8 cellular contexts compared by ENCODE assay signal in the genomic region with DNA sequence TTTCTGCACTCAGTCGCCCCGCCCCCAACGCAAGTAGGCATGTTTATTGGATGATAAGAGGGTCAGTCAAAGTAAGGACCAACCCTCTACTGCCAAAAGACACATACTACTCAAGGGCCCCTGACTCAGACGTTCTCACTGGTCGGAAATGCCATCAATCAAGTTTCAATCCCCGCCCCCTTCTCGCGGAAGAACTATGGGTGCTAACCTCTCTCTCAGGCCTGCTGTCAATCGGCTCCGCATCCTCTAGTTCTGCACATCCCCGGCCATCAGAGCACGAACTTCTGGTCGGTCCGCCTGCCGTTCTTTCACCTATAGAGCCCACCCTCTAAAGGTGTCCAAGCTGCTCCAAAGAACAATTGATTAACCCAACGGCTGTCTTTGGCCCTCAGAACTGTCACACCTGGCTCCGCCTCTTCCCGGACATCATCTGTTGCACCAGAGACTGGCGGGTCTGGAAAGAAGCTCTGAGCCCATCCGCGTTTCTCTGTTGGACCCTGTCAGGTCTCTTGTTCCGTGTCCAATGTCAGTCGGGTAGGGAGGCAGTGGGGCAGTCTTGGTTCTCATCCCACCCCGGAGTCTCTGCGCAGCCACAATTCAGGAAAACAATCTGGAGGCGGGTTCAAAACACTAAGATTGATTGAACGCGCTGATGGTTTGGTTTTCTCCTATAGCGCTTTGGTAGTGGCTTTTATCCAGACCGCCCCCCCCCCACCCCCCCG. TPM values are rescaled to one million over a fixed set of nuclear protein-coding genes. Genes with fewer than 3 reads are reported as not detected.
DNase-seq lines count a peak whose midpoint lies in the region; ATAC-seq and TF ChIP-seq lines count a peak whose summit lies in the region.

No MANE protein-coding gene starts in this region.

- H3K4me3 ChIP-seq in muscle layer of colon (ENCODE audit: low read depth in 1 of 2, low read length in 2 of 2) = peak overlapping the region; percentile 3 to 85

- H3K9ac ChIP-seq in muscle layer of colon (ENCODE audit: low read length) = peak overlapping the region; percentile 71

- H3K9me3 ChIP-seq in muscle layer of colon (ENCODE audit: low read length) = no peaks in the 10 kb centered on the region

- ATAC-seq in GM21619 (IDR thresholded peaks at IDR 0.05; ENCODE audit: unreplicated experiment) = peak; percentile 99
- peak; percentile 99 for ATAC-seq in esophagus mucosa

- peak overlapping the region; percentile 97 for H3K27ac Mint-ChIP-seq in activated T-cell treated with anti-CD3 and anti-CD28 coated beads, Interleukin-2, amount 50 U/mL, for 24 hours

- DNase-seq in DMS153 treated with DMSO at 0.1 percent for 48 hours (lab: John Stamatoyannopoulos, UW; ENCODE audit: unreplicated experiment) = peak; percentile 58
- DNase-seq in OCI-M2 (lab: John Stamatoyannopoulos, UW; ENCODE audit: unreplicated experiment) = peak; percentile 94
- peak; percentile 91 for DNase-seq in activated T-cell treated with anti-CD3 and anti-CD28 coated beads, Interleukin-2, amount 50 U/mL, for 24 hours
- DNase-seq in stimulated activated CD8-positive, alpha-beta memory T cell treated with anti-CD3 and anti-CD28 coated beads, Interleukin-7, amount 100 ng/mL, for 1 hour (ENCODE audit: low read depth in 2 of 2) = peak; percentile 67 to 78

- H3K4me1 ChIP-seq in muscle layer of colon (ENCODE audit: insufficient read depth, low read length) = no peaks in the 10 kb centered on the region

- no peaks in the 10 kb centered on the region for H3K36me3 ChIP-seq in muscle layer of colon (ENCODE audit: insufficient read depth, low read length)

- H3K4me1 Mint-ChIP-seq in activated T-cell treated with anti-CD3 and anti-CD28 coated beads, Interleukin-2, amount 50 U/mL, for 24 hours (ENCODE audit: low read depth) = peaks cover 6% of the 10 kb centered on the region

- H3K9me3 Mint-ChIP-seq in activated T-cell treated with anti-CD3 and anti-CD28 coated beads, Interleukin-2, amount 50 U/mL, for 24 hours = no peaks in the 10 kb centered on the region

- peak overlapping the region; percentile 93 for H3K4me3 Mint-ChIP-seq in activated T-cell treated with anti-CD3 and anti-CD28 coated beads, Interleukin-2, amount 50 U/mL, for 24 hours

- TF ChIP-seq EP300 in Ishikawa (IDR thresholded peaks at IDR 0.05; ENCODE audit: borderline replicate concordance) = no peak

- peaks cover 23% of the 10 kb centered on the region for H3K27me3 Mint-ChIP-seq in activated T-cell treated with anti-CD3 and anti-CD28 coated beads, Interleukin-2, amount 50 U/mL, for 24 hours

- peaks cover 4% of the 10 kb centered on the region for H3K36me3 Mint-ChIP-seq in activated T-cell treated with anti-CD3 and anti-CD28 coated beads, Interleukin-2, amount 50 U/mL, for 24 hours (ENCODE audit: low read depth)

- H3K27ac ChIP-seq in muscle layer of colon (ENCODE audit: low read depth, low read length) = peak overlapping the region; percentile 61

- no peak for TF ChIP-seq RAD21 in Ishikawa (IDR thresholded peaks at IDR 0.05; ENCODE audit: low read depth)

- peaks cover 0 to 6% of the 10 kb centered on the region in 2 donors for H3K27me3 ChIP-seq in muscle layer of colon (ENCODE audit: control insufficient read depth in 1 of 2, insufficient read depth in 2 of 2, low read length in 2 of 2)

TF ChIP-seq in Ishikawa, 13 proteins besides CTCF, POLR2A, EP300 and RAD21:
- TF ChIP-seq TEAD4 (IDR thresholded peaks at IDR 0.05) (no peak), EGR1 (IDR thresholded peaks at IDR 0.05) (no peak), REST (IDR thresholded peaks at IDR 0.05; ENCODE audit: low read depth) (no peak), FOXM1 (IDR thresholded peaks at IDR 0.05; ENCODE audit: borderline replicate concordance, low read depth) (no peak), TCF12 (IDR thresholded peaks at IDR 0.05; ENCODE audit: low read depth) (no peak), USF1 (IDR thresholded peaks at IDR 0.05) (no peak), TAF1 (IDR thresholded peaks at IDR 0.05; ENCODE audit: low read depth) (peak; percentile 57; the same call in 1 of the 2 replicates), CEBPB (IDR thresholded peaks at IDR 0.05) (no peak), CREB1 (IDR thresholded peaks at IDR 0.05; ENCODE audit: low read depth) (0 out of 2 replicates have a peak, but pooled peaks have one; percentile 10), YY1 (IDR thresholded peaks at IDR 0.05; ENCODE audit: low read depth) (0 out of 2 replicates have a peak, but pooled peaks have one; percentile 24), NFIC (IDR thresholded peaks at IDR 0.05) (no peak), ZBTB7A (IDR thresholded peaks at IDR 0.05; ENCODE audit: low read depth) (no peak)
- TF ChIP-seq, protein P1, sequence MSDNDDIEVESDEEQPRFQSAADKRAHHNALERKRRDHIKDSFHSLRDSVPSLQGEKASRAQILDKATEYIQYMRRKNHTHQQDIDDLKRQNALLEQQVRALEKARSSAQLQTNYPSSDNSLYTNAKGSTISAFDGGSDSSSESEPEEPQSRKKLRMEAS (IDR thresholded peaks at IDR 0.05) = no peak

RNA-seq across cellular contexts. Expression of gene NDUFB11, which starts 15.2 kb away (rescaled TPM):
- 67.4 TPM for total RNA-seq in esophagus mucosa

RNA-seq across cellular contexts. Expression of gene RBM10, which starts 15.7 kb away (rescaled TPM):
- total RNA-seq in esophagus mucosa = 23.6 TPM

RNA-seq across cellular contexts. Expression of gene RGN, which starts 51.1 kb away (rescaled TPM):
- 0.20 TPM for total RNA-seq in esophagus mucosa

Comparison
In these comparisons a context has a peak if more than half of its experiments do, and no peak if none do; other contexts are left out.
1. Peak in every context shown above with its lines: DNase-seq, ATAC-seq, H3K4me3 ChIP-seq and H3K27ac ChIP-seq.